Comparison of ENCODE assay signal across 2 cellular contexts in the genomic region with DNA sequence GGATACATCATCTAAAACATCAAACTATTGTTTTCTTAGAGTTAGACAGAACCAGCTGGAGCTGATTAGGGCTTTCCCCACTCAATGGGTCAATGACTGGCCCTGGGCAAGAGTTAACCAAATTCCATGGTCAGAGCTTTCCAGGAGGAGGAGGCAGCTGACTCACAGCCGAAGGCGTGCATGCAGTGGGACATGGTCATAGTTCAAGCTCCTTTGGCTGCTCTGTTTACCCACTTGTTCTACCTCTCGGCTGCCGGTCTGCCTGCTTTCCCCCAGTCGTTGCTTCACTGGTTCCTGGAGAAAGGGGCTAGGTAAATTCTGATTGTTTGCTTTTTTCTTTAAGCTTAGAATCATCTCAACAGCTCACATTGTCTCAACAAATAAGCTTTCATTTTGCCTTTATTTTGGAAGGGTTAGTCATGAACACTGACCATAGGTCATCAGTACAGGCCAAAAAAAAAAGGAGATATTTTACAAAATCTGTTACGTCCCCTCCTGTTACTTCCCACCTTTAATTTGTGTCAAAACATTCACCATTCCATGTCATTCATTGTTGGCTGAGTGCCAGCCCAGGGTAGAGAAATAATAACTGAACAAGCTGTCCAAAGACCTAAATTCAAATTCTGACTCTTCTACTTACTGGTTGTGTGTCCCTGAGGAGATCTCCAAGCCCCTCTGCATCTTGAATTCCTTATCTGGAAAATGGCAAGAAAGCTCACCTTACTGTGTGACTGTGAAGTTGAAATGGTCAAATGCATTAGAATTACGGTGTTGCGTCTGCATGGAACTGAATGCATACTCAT.
TF ChIP-seq lines count a peak whose summit lies in the region.

No MANE protein-coding gene starts in this region.

TF ChIP-seq in A549, 52 proteins besides CTCF, POLR2A, EP300 and RAD21:
- no peak for TF ChIP-seq ESRRA (IDR thresholded peaks at IDR 0.05; ENCODE audit: borderline replicate concordance, low read length)

TF ChIP-seq in HepG2, 621 proteins besides CTCF, POLR2A, EP300 and RAD21 (continues in another document):
- TF ChIP-seq FOXO4 (CRISPR knock-in tag; conservative IDR thresholded peaks at IDR 0.05), result no peak
- TF ChIP-seq SP1 (IDR thresholded peaks at IDR 0.05), result no peak
- TF ChIP-seq SP1 (CRISPR knock-in tag; IDR thresholded peaks at IDR 0.05), result no peak
- no peak for TF ChIP-seq ZNF761 (CRISPR knock-in tag; conservative IDR thresholded peaks at IDR 0.05)
- no peak for TF ChIP-seq KMT2B (CRISPR knock-in tag; IDR thresholded peaks at IDR 0.05)
- TF ChIP-seq KDM1A (CRISPR knock-in tag; IDR thresholded peaks at IDR 0.05), result no peak
- no peak; the same call in 1 of the 2 replicates for TF ChIP-seq ZNF335 (CRISPR knock-in tag; IDR thresholded peaks at IDR 0.05)
- TF ChIP-seq TAF1 (CRISPR knock-in tag; IDR thresholded peaks at IDR 0.05), result peak; percentile 18; the same call in 1 of the 2 replicates
- no peak for TF ChIP-seq ZNF607 (CRISPR knock-in tag; IDR thresholded peaks at IDR 0.05; ENCODE audit: borderline replicate concordance)
- TF ChIP-seq, protein P1, sequence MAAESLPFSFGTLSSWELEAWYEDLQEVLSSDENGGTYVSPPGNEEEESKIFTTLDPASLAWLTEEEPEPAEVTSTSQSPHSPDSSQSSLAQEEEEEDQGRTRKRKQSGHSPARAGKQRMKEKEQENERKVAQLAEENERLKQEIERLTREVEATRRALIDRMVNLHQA (CRISPR knock-in tag; IDR thresholded peaks at IDR 0.05), result no peak
- TF ChIP-seq, protein P2, sequence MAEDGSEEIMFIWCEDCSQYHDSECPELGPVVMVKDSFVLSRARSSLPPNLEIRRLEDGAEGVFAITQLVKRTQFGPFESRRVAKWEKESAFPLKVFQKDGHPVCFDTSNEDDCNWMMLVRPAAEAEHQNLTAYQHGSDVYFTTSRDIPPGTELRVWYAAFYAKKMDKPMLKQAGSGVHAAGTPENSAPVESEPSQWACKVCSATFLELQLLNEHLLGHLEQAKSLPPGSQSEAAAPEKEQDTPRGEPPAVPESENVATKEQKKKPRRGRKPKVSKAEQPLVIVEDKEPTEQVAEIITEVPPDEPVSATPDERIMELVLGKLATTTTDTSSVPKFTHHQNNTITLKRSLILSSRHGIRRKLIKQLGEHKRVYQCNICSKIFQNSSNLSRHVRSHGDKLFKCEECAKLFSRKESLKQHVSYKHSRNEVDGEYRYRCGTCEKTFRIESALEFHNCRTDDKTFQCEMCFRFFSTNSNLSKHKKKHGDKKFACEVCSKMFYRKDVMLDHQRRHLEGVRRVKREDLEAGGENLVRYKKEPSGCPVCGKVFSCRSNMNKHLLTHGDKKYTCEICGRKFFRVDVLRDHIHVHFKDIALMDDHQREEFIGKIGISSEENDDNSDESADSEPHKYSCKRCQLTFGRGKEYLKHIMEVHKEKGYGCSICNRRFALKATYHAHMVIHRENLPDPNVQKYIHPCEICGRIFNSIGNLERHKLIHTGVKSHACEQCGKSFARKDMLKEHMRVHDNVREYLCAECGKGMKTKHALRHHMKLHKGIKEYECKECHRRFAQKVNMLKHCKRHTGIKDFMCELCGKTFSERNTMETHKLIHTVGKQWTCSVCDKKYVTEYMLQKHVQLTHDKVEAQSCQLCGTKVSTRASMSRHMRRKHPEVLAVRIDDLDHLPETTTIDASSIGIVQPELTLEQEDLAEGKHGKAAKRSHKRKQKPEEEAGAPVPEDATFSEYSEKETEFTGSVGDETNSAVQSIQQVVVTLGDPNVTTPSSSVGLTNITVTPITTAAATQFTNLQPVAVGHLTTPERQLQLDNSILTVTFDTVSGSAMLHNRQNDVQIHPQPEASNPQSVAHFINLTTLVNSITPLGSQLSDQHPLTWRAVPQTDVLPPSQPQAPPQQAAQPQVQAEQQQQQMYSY (CRISPR knock-in tag; IDR thresholded peaks at IDR 0.05), result no peak
- no peak for TF ChIP-seq ZNF616 (CRISPR knock-in tag; IDR thresholded peaks at IDR 0.05; ENCODE audit: low read depth)
- peak; percentile 75 for TF ChIP-seq TFE3 (CRISPR knock-in tag; IDR thresholded peaks at IDR 0.05)
- peak; percentile 77 for TF ChIP-seq PITX1 (CRISPR knock-in tag; IDR thresholded peaks at IDR 0.05)
- no peak for TF ChIP-seq SRY (CRISPR knock-in tag; IDR thresholded peaks at IDR 0.05)
- 0 out of 2 replicates have a peak, but pooled peaks have one; percentile 28 for TF ChIP-seq MXD4 (CRISPR knock-in tag; IDR thresholded peaks at IDR 0.05)
- no peak for TF ChIP-seq TEF (CRISPR knock-in tag; IDR thresholded peaks at IDR 0.05)
- TF ChIP-seq ZNF879 (CRISPR knock-in tag; IDR thresholded peaks at IDR 0.05), result no peak
- TF ChIP-seq MED1 (CRISPR knock-in tag; IDR thresholded peaks at IDR 0.05), result peak; percentile 88
- TF ChIP-seq BCL6 (CRISPR knock-in tag; IDR thresholded peaks at IDR 0.05), result peak; percentile 96
- TF ChIP-seq CBX2 (IDR thresholded peaks at IDR 0.05; ENCODE audit: low read depth, low read length), result no peak
- no peak for TF ChIP-seq CBX2 (CRISPR knock-in tag; IDR thresholded peaks at IDR 0.05; ENCODE audit: low read depth)
- TF ChIP-seq, protein P3, sequence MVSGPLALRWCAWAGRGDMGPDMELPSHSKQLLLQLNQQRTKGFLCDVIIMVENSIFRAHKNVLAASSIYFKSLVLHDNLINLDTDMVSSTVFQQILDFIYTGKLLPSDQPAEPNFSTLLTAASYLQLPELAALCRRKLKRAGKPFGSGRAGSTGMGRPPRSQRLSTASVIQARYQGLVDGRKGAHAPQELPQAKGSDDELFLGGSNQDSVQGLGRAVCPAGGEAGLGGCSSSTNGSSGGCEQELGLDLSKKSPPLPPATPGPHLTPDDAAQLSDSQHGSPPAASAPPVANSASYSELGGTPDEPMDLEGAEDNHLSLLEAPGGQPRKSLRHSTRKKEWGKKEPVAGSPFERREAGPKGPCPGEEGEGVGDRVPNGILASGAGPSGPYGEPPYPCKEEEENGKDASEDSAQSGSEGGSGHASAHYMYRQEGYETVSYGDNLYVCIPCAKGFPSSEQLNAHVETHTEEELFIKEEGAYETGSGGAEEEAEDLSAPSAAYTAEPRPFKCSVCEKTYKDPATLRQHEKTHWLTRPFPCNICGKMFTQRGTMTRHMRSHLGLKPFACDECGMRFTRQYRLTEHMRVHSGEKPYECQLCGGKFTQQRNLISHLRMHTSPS (CRISPR knock-in tag; IDR thresholded peaks at IDR 0.05; ENCODE audit: low read depth), result 0 out of 2 replicates have a peak, but pooled peaks have one; percentile 27
- no peak for TF ChIP-seq FOXP1 (IDR thresholded peaks at IDR 0.05)
- TF ChIP-seq FOXP1 (CRISPR knock-in tag; IDR thresholded peaks at IDR 0.05), result peak; percentile 81
- TF ChIP-seq ZNF121 (CRISPR knock-in tag; IDR thresholded peaks at IDR 0.05), result no peak
- TF ChIP-seq NFRKB (IDR thresholded peaks at IDR 0.05), result no peak
- TF ChIP-seq, protein P4, sequence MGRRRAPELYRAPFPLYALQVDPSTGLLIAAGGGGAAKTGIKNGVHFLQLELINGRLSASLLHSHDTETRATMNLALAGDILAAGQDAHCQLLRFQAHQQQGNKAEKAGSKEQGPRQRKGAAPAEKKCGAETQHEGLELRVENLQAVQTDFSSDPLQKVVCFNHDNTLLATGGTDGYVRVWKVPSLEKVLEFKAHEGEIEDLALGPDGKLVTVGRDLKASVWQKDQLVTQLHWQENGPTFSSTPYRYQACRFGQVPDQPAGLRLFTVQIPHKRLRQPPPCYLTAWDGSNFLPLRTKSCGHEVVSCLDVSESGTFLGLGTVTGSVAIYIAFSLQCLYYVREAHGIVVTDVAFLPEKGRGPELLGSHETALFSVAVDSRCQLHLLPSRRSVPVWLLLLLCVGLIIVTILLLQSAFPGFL (CRISPR knock-in tag; IDR thresholded peaks at IDR 0.05), result no peak
- peak; percentile 51; the same call in 1 of the 2 replicates for TF ChIP-seq SIX4 (CRISPR knock-in tag; IDR thresholded peaks at IDR 0.05)
- TF ChIP-seq RELA (CRISPR knock-in tag; IDR thresholded peaks at IDR 0.05), result no peak
- no peak for TF ChIP-seq IKZF1 (IDR thresholded peaks at IDR 0.05)
- TF ChIP-seq THYN1 (CRISPR knock-in tag; IDR thresholded peaks at IDR 0.05; ENCODE audit: borderline replicate concordance, low read depth), result no peak
- TF ChIP-seq NKX3-1 (CRISPR knock-in tag; IDR thresholded peaks at IDR 0.05), result no peak
- TF ChIP-seq, protein P5, sequence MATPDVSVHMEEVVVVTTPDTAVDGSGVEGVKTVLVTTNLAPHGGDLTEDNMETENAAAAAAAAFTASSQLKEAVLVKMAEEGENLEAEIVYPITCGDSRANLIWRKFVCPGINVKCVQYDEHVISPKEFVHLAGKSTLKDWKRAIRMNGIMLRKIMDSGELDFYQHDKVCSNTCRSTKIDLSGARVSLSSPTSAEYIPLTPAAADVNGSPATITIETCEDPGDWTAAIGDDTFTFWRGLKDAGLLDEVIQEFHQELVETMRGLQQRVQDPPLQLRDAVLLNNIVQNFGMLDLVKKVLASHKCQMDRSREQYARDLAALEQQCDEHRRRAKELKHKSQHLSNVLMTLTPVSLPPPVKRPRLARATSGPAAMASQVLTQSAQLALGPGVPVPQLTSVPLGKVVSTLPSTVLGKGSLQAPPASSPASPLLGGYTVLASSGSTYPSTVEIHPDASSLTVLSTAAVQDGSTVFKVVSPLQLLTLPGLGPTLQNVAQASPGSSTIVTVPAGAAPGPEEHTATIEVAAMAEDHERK (CRISPR knock-in tag; IDR thresholded peaks at IDR 0.05; ENCODE audit: low read depth), result no peak
- TF ChIP-seq ZNF274 (CRISPR knock-in tag; IDR thresholded peaks at IDR 0.05), result no peak
- TF ChIP-seq LCORL (IDR thresholded peaks at IDR 0.05), result peak; percentile 26
- TF ChIP-seq LCORL (CRISPR knock-in tag; IDR thresholded peaks at IDR 0.05), result peak; percentile 97
- TF ChIP-seq CREM (IDR thresholded peaks at IDR 0.05), result peak; percentile 72; the same call in 1 of the 2 replicates
- no peak for TF ChIP-seq CREM (CRISPR knock-in tag; IDR thresholded peaks at IDR 0.05)
- TF ChIP-seq IKZF5 (CRISPR knock-in tag; IDR thresholded peaks at IDR 0.05), result peak; percentile 83; the same call in 1 of the 2 replicates
- no peak for TF ChIP-seq ZSCAN31 (CRISPR knock-in tag; IDR thresholded peaks at IDR 0.05; ENCODE audit: low read depth)
- peak; percentile 81; the same call in 1 of the 2 replicates for TF ChIP-seq ZNF317 (CRISPR knock-in tag; IDR thresholded peaks at IDR 0.05)
- TF ChIP-seq ZNF713 (CRISPR knock-in tag; IDR thresholded peaks at IDR 0.05), result no peak
- no peak for TF ChIP-seq ZBTB3 (CRISPR knock-in tag; IDR thresholded peaks at IDR 0.05; ENCODE audit: borderline replicate concordance, low read depth)
- TF ChIP-seq NR2F2 (IDR thresholded peaks at IDR 0.05; ENCODE audit: borderline replicate concordance, low read depth), result no peak
- TF ChIP-seq NR2F1 (CRISPR knock-in tag; IDR thresholded peaks at IDR 0.05), result peak; percentile 16 to 24; a peak in 1 of 4 replicates
- TF ChIP-seq ZNF737 (CRISPR knock-in tag; IDR thresholded peaks at IDR 0.05; ENCODE audit: borderline replicate concordance), result no peak
- TF ChIP-seq ZNF280D (CRISPR knock-in tag; IDR thresholded peaks at IDR 0.05), result 0 out of 2 replicates have a peak, but pooled peaks have one; percentile 23
- TF ChIP-seq STAG1 (CRISPR knock-in tag; IDR thresholded peaks at IDR 0.05), result peak; percentile 23; the same call in 1 of the 2 replicates
